ENCODE assay signal across 25 cellular contexts in the genomic region with DNA sequence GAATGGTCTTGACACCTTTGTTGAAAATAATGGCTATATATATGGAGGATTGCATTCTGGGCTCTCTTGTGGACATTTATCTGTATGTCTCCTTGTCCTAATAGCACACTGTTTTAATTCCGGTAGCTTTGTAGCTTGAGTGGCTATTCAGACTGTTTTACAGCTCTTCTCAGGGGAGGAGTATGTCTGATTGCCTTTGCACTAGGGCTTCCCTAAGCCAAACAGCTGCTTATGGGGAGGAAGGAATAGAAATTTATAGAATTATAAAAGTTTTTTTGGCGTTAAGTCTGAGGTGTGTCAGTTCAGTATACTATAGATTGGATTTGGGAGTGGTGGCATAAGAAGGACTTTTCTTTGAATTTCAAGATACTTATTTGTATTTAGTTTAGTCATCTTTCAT.
"Had no signal": no experiment of that assay in that cellular context is flagged by ENCODE, and none has a peak within 500 bp of the region (broad histone marks: within the 10 kb centered on the region; RNA-seq: fewer than 3 reads in every experiment).

No MANE protein-coding gene starts in this region.

- H3K27me3 Mint-ChIP-seq: activated CD4-positive, alpha-beta T cell treated with anti-CD3 and anti-CD28 coated beads, Interleukin-2, amount 10 ng/mL, durations not matched to agents 7 days and 5 days; activated CD8-positive, alpha-beta memory T cell treated with anti-CD3 and anti-CD28 coated beads, Interleukin-2, amount 10 ng/mL, durations not matched to agents 7 days and 5 days; activated CD8-positive, alpha-beta T cell treated with anti-CD3 and anti-CD28 coated beads for 36 hours; activated naive CD4-positive, alpha-beta T cell treated with anti-CD3 and anti-CD28 coated beads, Interleukin-2, amount 10 ng/mL, durations not matched to agents 7 days and 5 days; naive thymus-derived CD4-positive, alpha-beta T cell; stimulated activated naive B cell treated with anti-CD40 and anti-IgM and Interleukin-4, amounts not matched to agents 10 μg/mL and 1 μg/mL and 100 μg/mL, for 72 hours; type B pancreatic cell had no signal

- H3K9me3 Mint-ChIP-seq: activated CD4-positive, alpha-beta T cell treated with anti-CD3 and anti-CD28 coated beads, Interleukin-2, amount 10 ng/mL, durations not matched to agents 7 days and 5 days; activated CD8-positive, alpha-beta T cell treated with anti-CD3 and anti-CD28 coated beads for 36 hours; activated naive CD4-positive, alpha-beta T cell treated with anti-CD3 and anti-CD28 coated beads, Interleukin-2, amount 10 ng/mL, durations not matched to agents 7 days and 5 days; naive thymus-derived CD4-positive, alpha-beta T cell; stimulated activated naive B cell treated with anti-CD40 and anti-IgM and Interleukin-4, amounts not matched to agents 10 μg/mL and 1 μg/mL and 100 μg/mL, for 72 hours; type B pancreatic cell had no signal

- H3K4me3 ChIP-seq: coronary artery, esophagus squamous epithelium, gastrocnemius medialis, sigmoid colon, smooth muscle cell, testis had no signal

- H3K4me2 ChIP-seq: smooth muscle cell had no signal

- H3K9me3 ChIP-seq: esophagus squamous epithelium, gastrocnemius medialis, sigmoid colon, testis had no signal

- FAIRE-seq: bronchial epithelial cell had no signal

- H3K27ac Mint-ChIP-seq: activated CD4-positive, alpha-beta T cell treated with anti-CD3 and anti-CD28 coated beads, Interleukin-2, amount 10 ng/mL, durations not matched to agents 7 days and 5 days; activated CD8-positive, alpha-beta memory T cell treated with anti-CD3 and anti-CD28 coated beads, Interleukin-2, amount 10 ng/mL, durations not matched to agents 7 days and 5 days; activated CD8-positive, alpha-beta T cell treated with anti-CD3 and anti-CD28 coated beads for 36 hours; activated naive CD4-positive, alpha-beta T cell treated with anti-CD3 and anti-CD28 coated beads, Interleukin-2, amount 10 ng/mL, durations not matched to agents 7 days and 5 days; endodermal cell; stimulated activated naive B cell treated with anti-CD40 and anti-IgM and Interleukin-4, amounts not matched to agents 10 μg/mL and 1 μg/mL and 100 μg/mL, for 72 hours; T-helper 2 cell treated with Interferon-gamma antibody and Interleukin-4, amounts not matched to agents 5 μg/mL and 100 μg/mL, for 36 hours; type B pancreatic cell had no signal

- H3K4me3 Mint-ChIP-seq: activated CD4-positive, alpha-beta T cell treated with anti-CD3 and anti-CD28 coated beads, Interleukin-2, amount 10 ng/mL, durations not matched to agents 7 days and 5 days; activated CD8-positive, alpha-beta memory T cell treated with anti-CD3 and anti-CD28 coated beads, Interleukin-2, amount 10 ng/mL, durations not matched to agents 7 days and 5 days; activated CD8-positive, alpha-beta T cell treated with anti-CD3 and anti-CD28 coated beads for 36 hours; activated naive CD4-positive, alpha-beta T cell treated with anti-CD3 and anti-CD28 coated beads, Interleukin-2, amount 10 ng/mL, durations not matched to agents 7 days and 5 days; endodermal cell; naive thymus-derived CD4-positive, alpha-beta T cell; stimulated activated naive B cell treated with anti-CD40 and anti-IgM and Interleukin-4, amounts not matched to agents 10 μg/mL and 1 μg/mL and 100 μg/mL, for 72 hours; T-helper 2 cell treated with Interferon-gamma antibody and Interleukin-4, amounts not matched to agents 5 μg/mL and 100 μg/mL, for 36 hours; type B pancreatic cell had no signal

- ATAC-seq: activated CD4-positive, CD25-positive, alpha-beta regulatory T cell treated with anti-CD3 and anti-CD28 coated beads, Interleukin-2, amount 50 U/mL, for 24 hours; activated CD8-positive, alpha-beta memory T cell treated with anti-CD3 and anti-CD28 coated beads, Interleukin-2, amount 10 ng/mL, durations not matched to agents 7 days and 5 days; activated CD8-positive, alpha-beta T cell treated with anti-CD3 and anti-CD28 coated beads for 36 hours; gastrocnemius medialis; left ventricle myocardium superior; naive thymus-derived CD4-positive, alpha-beta T cell; stimulated activated naive B cell treated with anti-CD40 and anti-IgM and Interleukin-4, amounts not matched to agents 10 μg/mL and 1 μg/mL and 100 μg/mL, for 72 hours had no signal

- H3K27me3 ChIP-seq: esophagus squamous epithelium, gastrocnemius medialis, sigmoid colon, testis had no signal

- H3K27ac ChIP-seq: coronary artery, esophagus squamous epithelium, gastrocnemius medialis, sigmoid colon, testis, VCaP had no signal

- H3K4me1 Mint-ChIP-seq: activated naive CD4-positive, alpha-beta T cell treated with anti-CD3 and anti-CD28 coated beads, Interleukin-2, amount 10 ng/mL, durations not matched to agents 7 days and 5 days; endodermal cell had no signal

- DNase-seq: activated CD4-positive, alpha-beta T cell treated with anti-CD3 and anti-CD28 coated beads, Interleukin-2, amount 10 ng/mL, durations not matched to agents 7 days and 5 days; activated CD8-positive, alpha-beta memory T cell treated with anti-CD3 and anti-CD28 coated beads, Interleukin-2, amount 10 ng/mL, durations not matched to agents 7 days and 5 days; activated CD8-positive, alpha-beta T cell treated with anti-CD3 and anti-CD28 coated beads for 36 hours; activated effector memory CD4-positive, alpha-beta T cell treated with anti-CD3 and anti-CD28 coated beads, Interleukin-2, amount 50 U/mL, for 16 hours; activated naive CD4-positive, alpha-beta T cell treated with anti-CD3 and anti-CD28 coated beads, Interleukin-2, amount 10 ng/mL, durations not matched to agents 7 days and 5 days; activated T-cell treated with anti-CD3 and anti-CD28 coated beads for 4 hours; endodermal cell; esophagus squamous epithelium; gastrocnemius medialis; head of caudate nucleus; hypothalamus; left ventricle myocardium superior; naive thymus-derived CD4-positive, alpha-beta T cell; sigmoid colon; stimulated activated CD4-positive, alpha-beta T cell treated with anti-CD3 and anti-CD28 coated beads, Interleukin-15, amount 100 ng/mL, for 24 hours; stimulated activated CD8-positive, alpha-beta memory T cell treated with anti-CD3 and anti-CD28 coated beads, Interleukin-4, amount 100 ng/mL, for 48 hours; stimulated activated naive B cell treated with anti-CD40 and anti-IgM and Interleukin-4, amounts not matched to agents 10 μg/mL and 1 μg/mL and 100 μg/mL, for 72 hours; testis had no signal

- H3K4me1 ChIP-seq: gastrocnemius medialis, testis had no signal
